9 cellular contexts compared by ENCODE assay signal in the genomic region with DNA sequence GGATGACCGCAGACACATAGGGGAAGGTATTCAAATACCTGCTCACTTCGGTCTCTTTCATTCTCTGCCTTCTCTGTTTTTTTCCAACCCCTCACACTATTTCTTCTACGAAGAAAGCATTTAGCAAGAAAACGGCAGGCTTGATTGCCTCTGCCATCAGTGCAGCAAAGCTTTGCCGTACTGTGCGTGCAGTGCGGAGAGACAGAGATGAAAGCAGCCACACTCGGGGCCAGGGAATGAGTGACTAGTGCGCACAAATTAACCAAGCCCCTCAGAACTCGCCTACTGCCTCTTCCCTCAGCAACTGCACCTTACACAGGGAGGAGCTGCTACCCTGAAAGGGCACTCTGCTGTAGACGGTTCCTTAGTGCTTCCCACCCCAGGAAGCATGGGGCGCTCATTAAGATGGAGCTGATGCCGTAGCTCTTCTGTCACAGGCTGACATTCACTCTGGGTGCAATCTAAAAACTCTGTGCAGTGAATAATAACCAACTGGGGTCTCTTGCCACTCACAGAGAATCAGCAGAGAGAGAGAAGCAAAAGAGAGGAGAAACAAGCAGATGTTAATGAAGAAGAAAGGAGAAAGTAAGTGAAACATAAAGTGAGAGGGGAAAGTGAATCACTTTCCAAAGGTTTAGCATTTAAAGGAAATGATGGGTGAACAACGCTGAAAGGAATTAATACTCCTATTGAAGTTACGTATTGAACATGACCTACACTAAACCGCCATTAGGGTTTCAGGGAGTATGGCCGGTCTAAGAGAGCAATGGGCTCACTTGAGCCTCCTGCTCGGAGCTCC.
"Had no signal": no experiment of that assay in that cellular context is flagged by ENCODE, and none has a peak within 500 bp of the region (broad histone marks: within the 10 kb centered on the region; RNA-seq: fewer than 3 reads in every experiment).

No MANE protein-coding gene starts in this region.

- H3K9me3 Mint-ChIP-seq: GM23338, H9 had no signal

- H3K36me3 ChIP-seq: HAP-1 had no signal

- H3K4me1 ChIP-seq: HAP-1 had no signal

- H3K4me3 Mint-ChIP-seq: GM23338, H9, HFFc6 had no signal

- H3K9me3 ChIP-seq: HAP-1 had no signal

- ATAC-seq: GM23338, HCT116 had no signal

- DNase-seq: GM23248, GOT3, H7, H9, HCEC 1CT, HFFc6 had no signal

- H2AFZ ChIP-seq: GM23248, GM23338 had no signal

- H3K27ac Mint-ChIP-seq: GM23338, HFFc6 had no signal

- H3K27ac ChIP-seq: GM23248 had no signal

- H3K4me3 ChIP-seq: GM23248, GM23338, HAP-1 had no signal

- H3K4me1 Mint-ChIP-seq: GM23338, H9 had no signal

- H3K4me2 ChIP-seq: GM23338 had no signal
